1 cellular context compared by ENCODE assay signal in genomic region chr6:104940881-104941693, GRCh38.
TF ChIP-seq lines count a peak whose summit lies in the region.

No MANE protein-coding gene starts in this region.

TF ChIP-seq in HepG2, 621 proteins besides CTCF, POLR2A, EP300 and RAD21 (continued from another document and continues in another):
- TF ChIP-seq ATF2 (CRISPR knock-in tag; IDR thresholded peaks at IDR 0.05) (peak; percentile 40; the same call in 1 of the 2 replicates), ZNF430 (CRISPR knock-in tag; IDR thresholded peaks at IDR 0.05) (peak; percentile 54; the same call in 1 of the 2 replicates), ZNF609 (CRISPR knock-in tag; IDR thresholded peaks at IDR 0.05; ENCODE audit: borderline replicate concordance) (peak; percentile 67; the same call in 1 of the 2 replicates), KIAA2018 (CRISPR knock-in tag; IDR thresholded peaks at IDR 0.05; ENCODE audit: borderline replicate concordance) (no peak), TIGD3 (CRISPR knock-in tag; IDR thresholded peaks at IDR 0.05; ENCODE audit: borderline replicate concordance) (no peak), TRIM24 (CRISPR knock-in tag; IDR thresholded peaks at IDR 0.05) (no peak), POLR2AphosphoS2 (IDR thresholded peaks at IDR 0.05; ENCODE audit: low read depth, low read length) (no peak), BHLHE40 (IDR thresholded peaks at IDR 0.05; ENCODE audit: low read length) (peak; percentile 88), HNRNPLL (IDR thresholded peaks at IDR 0.05; ENCODE audit: low read depth, low read length, poor library complexity, severe bottlenecking) (no peak), SRF (IDR thresholded peaks at IDR 0.05; ENCODE audit: low read depth, low read length) (no peak), SIX1 (CRISPR knock-in tag; IDR thresholded peaks at IDR 0.05; ENCODE audit: borderline replicate concordance) (no peak), ZNF598 (CRISPR knock-in tag; IDR thresholded peaks at IDR 0.05; ENCODE audit: borderline replicate concordance) (peak; percentile 87; the same call in 1 of the 2 replicates), ZNF292 (CRISPR knock-in tag; IDR thresholded peaks at IDR 0.05; ENCODE audit: borderline replicate concordance, low read depth) (0 out of 2 replicates have a peak, but pooled peaks have one; percentile 29), FLYWCH1 (CRISPR knock-in tag; IDR thresholded peaks at IDR 0.05) (peak; percentile 72; the same call in 1 of the 2 replicates), RBFOX2 (IDR thresholded peaks at IDR 0.05; ENCODE audit: low read depth, low read length) (peak; percentile 80), ZHX2 (IDR thresholded peaks at IDR 0.05; ENCODE audit: low read depth) (no peak), ZHX2 (CRISPR knock-in tag; IDR thresholded peaks at IDR 0.05; ENCODE audit: borderline replicate concordance) (peak; percentile 73; the same call in 1 of the 2 replicates), FOXP4 (CRISPR knock-in tag; IDR thresholded peaks at IDR 0.05) (no peak; the same call in none of the 2 replicates), ZNF629 (CRISPR knock-in tag; conservative IDR thresholded peaks at IDR 0.05) (0 out of 2 replicates have a peak, but pooled peaks have one; percentile 8), ZFP37 (CRISPR knock-in tag; IDR thresholded peaks at IDR 0.05; ENCODE audit: borderline replicate concordance) (peak; percentile 57; the same call in 1 of the 2 replicates), ZNF12 (CRISPR knock-in tag; IDR thresholded peaks at IDR 0.05) (peak; percentile 68; the same call in 1 of the 2 replicates), ZFYVE20 (CRISPR knock-in tag; IDR thresholded peaks at IDR 0.05; ENCODE audit: borderline replicate concordance, low read depth) (peak; percentile 76; the same call in 1 of the 2 replicates), ARHGAP35 (CRISPR knock-in tag; IDR thresholded peaks at IDR 0.05; ENCODE audit: borderline replicate concordance) (peak; percentile 81; the same call in 1 of the 2 replicates)
